1 cellular context compared by ENCODE assay signal in the genomic region with DNA sequence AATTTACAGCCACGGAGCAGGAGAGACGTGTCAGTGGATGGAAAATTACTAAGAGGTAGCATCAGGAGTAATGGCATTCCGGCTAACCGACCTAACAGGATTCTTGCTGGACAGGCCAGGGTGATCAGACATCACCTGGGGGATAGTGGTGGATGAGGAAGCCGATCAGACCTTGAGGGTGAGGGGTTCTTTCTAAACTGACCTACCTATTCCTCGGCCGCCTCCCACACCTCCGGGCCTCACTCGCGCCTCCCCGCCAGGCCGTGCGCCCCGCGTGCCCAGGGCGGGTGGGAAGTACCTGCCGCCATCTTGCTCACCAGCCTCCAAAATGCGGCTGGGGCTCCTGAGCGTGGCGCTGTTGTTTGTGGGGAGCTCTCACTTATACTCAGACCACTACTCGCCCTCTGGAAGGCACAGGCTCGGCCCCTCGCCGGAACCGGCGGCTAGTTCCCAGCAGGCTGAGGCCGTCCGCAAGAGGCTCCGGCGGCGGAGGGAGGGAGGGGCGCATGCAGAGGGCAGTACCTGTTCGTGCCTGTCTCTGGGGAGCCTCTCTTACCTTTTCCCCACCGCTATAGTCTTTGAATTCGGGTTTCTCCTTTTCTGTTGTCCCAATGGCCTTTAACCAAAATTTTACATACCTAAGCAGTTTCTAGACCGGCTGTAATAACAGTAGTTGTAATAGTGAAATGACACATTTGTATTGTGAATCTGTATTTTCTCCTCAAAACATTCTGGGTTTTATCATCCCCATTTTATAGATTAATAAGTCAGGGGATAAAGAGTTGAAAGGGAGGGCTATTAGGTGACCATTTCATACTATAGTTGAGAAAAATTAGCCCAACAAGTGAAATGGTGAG.
TF ChIP-seq lines count a peak whose summit lies in the region.

A gene with protein sequence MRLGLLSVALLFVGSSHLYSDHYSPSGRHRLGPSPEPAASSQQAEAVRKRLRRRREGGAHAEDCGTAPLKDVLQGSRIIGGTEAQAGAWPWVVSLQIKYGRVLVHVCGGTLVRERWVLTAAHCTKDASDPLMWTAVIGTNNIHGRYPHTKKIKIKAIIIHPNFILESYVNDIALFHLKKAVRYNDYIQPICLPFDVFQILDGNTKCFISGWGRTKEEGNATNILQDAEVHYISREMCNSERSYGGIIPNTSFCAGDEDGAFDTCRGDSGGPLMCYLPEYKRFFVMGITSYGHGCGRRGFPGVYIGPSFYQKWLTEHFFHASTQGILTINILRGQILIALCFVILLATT (plus strand): TSS at position 290 of the 857 bp plus-strand sequence. CDS start 39 bp downstream, at position 329.

TF ChIP-seq in H1, 55 proteins besides CTCF, POLR2A, EP300 and RAD21 (continued from another document):
- TF ChIP-seq HDAC2 (IDR thresholded peaks at IDR 0.05; ENCODE audit: borderline replicate concordance in 1 of 2, low read depth in 2 of 2, low read length in 2 of 2) (0 out of 4 replicates have a peak, but pooled peaks of 1 of the 2 experiments have one; percentile 48), PHF8 (conservative IDR thresholded peaks at IDR 0.05; ENCODE audit: low read depth, low read length) (peak; percentile 47; the same call in 1 of the 2 replicates), CBX8 (IDR thresholded peaks at IDR 0.05; ENCODE audit: borderline replicate concordance, low read depth, low read length) (no peak), SIN3A (conservative IDR thresholded peaks at IDR 0.05 in 1 of 2, IDR thresholded peaks at IDR 0.05 in 1 of 2; ENCODE audit: low read depth in 1 of 2, low read length in 2 of 2) (0 out of 4 replicates have a peak, but pooled peaks of 1 of the 2 experiments have one; percentile 24), ASH2L (IDR thresholded peaks at IDR 0.05; ENCODE audit: low read length) (peak; percentile 73), KDM4A (IDR thresholded peaks at IDR 0.05; ENCODE audit: low read depth, low read length, severe bottlenecking) (peak; percentile 44), TBP (IDR thresholded peaks at IDR 0.05; ENCODE audit: low read depth, low read length) (peak; percentile 68), RBBP5 (IDR thresholded peaks at IDR 0.05; ENCODE audit: borderline replicate concordance, low read depth, low read length) (peak; percentile 68; the same call in 1 of the 2 replicates), KDM1A (IDR thresholded peaks at IDR 0.05; ENCODE audit: borderline replicate concordance, low read length) (peak; percentile 69; the same call in 1 of the 2 replicates), NRF1 (IDR thresholded peaks at IDR 0.05; ENCODE audit: low read depth, low read length) (no peak), EGR1 (IDR thresholded peaks at IDR 0.05; ENCODE audit: borderline replicate concordance, low read depth, low read length) (no peak), CHD2 (IDR thresholded peaks at IDR 0.05; ENCODE audit: low read length) (no peak), TAF1 (IDR thresholded peaks at IDR 0.05; ENCODE audit: low read depth, low read length) (peak; percentile 58), POLR2AphosphoS5 (IDR thresholded peaks at IDR 0.05; ENCODE audit: low read depth, low read length) (no peak; the same call in 1 of the 2 replicates)
- TF ChIP-seq, protein P1, sequence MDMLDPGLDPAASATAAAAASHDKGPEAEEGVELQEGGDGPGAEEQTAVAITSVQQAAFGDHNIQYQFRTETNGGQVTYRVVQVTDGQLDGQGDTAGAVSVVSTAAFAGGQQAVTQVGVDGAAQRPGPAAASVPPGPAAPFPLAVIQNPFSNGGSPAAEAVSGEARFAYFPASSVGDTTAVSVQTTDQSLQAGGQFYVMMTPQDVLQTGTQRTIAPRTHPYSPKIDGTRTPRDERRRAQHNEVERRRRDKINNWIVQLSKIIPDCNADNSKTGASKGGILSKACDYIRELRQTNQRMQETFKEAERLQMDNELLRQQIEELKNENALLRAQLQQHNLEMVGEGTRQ (IDR thresholded peaks at IDR 0.05; ENCODE audit: low read length): no peak
- TF ChIP-seq, protein P2, sequence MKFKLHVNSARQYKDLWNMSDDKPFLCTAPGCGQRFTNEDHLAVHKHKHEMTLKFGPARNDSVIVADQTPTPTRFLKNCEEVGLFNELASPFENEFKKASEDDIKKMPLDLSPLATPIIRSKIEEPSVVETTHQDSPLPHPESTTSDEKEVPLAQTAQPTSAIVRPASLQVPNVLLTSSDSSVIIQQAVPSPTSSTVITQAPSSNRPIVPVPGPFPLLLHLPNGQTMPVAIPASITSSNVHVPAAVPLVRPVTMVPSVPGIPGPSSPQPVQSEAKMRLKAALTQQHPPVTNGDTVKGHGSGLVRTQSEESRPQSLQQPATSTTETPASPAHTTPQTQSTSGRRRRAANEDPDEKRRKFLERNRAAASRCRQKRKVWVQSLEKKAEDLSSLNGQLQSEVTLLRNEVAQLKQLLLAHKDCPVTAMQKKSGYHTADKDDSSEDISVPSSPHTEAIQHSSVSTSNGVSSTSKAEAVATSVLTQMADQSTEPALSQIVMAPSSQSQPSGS (IDR thresholded peaks at IDR 0.05; ENCODE audit: low read length): no peak
- TF ChIP-seq, protein P3, sequence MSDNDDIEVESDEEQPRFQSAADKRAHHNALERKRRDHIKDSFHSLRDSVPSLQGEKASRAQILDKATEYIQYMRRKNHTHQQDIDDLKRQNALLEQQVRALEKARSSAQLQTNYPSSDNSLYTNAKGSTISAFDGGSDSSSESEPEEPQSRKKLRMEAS (IDR thresholded peaks at IDR 0.05): peak; percentile 96
- TF ChIP-seq, protein P4, sequence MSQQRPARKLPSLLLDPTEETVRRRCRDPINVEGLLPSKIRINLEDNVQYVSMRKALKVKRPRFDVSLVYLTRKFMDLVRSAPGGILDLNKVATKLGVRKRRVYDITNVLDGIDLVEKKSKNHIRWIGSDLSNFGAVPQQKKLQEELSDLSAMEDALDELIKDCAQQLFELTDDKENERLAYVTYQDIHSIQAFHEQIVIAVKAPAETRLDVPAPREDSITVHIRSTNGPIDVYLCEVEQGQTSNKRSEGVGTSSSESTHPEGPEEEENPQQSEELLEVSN (IDR thresholded peaks at IDR 0.05): peak; percentile 97
